17 cellular contexts compared by ENCODE assay signal in genomic region chr10:110436554-110437350, GRCh38.
"Had no signal": no experiment of that assay in that cellular context is flagged by ENCODE, and none has a peak within 500 bp of the region (broad histone marks: within the 10 kb centered on the region; RNA-seq: fewer than 3 reads in every experiment).

No MANE protein-coding gene starts in this region.

- H3K27me3 Mint-ChIP-seq: activated CD4-positive, alpha-beta T cell treated with anti-CD3 and anti-CD28 coated beads, Interleukin-2, amount 10 ng/mL, durations not matched to agents 24 days and 14 days; activated T-helper 17 cell treated with anti-CD3 and anti-CD28 coated beads, Interleukin-2, amount 50 U/mL, for 72 hours; naive thymus-derived CD4-positive, alpha-beta T cell had no signal

- DNase-seq: activated CD4-positive, alpha-beta T cell treated with anti-CD3 and anti-CD28 coated beads, Interleukin-2, amount 10 ng/mL, durations not matched to agents 24 days and 14 days; activated CD4-positive, CD25-positive, alpha-beta regulatory T cell; activated naive CD4-positive, alpha-beta T cell treated with anti-CD3 and anti-CD28 coated beads for 36 hours; activated T-cell treated with anti-CD3 and anti-CD28 coated beads for 4 hours; effector CD4-positive, alpha-beta T cell; gastrocnemius medialis; kidney glomerular epithelial cell; mesenchymal stem cell; naive thymus-derived CD4-positive, alpha-beta T cell; SK-N-SH; stimulated activated naive CD4-positive, alpha-beta T cell; T-helper 9 cell; thyroid gland had no signal

- FAIRE-seq: urothelium cell line had no signal

- H3K36me3 Mint-ChIP-seq: naive thymus-derived CD4-positive, alpha-beta T cell; neural progenitor cell had no signal

- H3K9me3 ChIP-seq: ascending aorta, gastrocnemius medialis, SK-N-SH, thyroid gland had no signal

- H3K4me3 Mint-ChIP-seq: activated CD4-positive, alpha-beta T cell treated with anti-CD3 and anti-CD28 coated beads, Interleukin-2, amount 10 ng/mL, durations not matched to agents 24 days and 14 days; activated naive CD4-positive, alpha-beta T cell treated with anti-CD3 and anti-CD28 coated beads for 36 hours; activated T-helper 17 cell treated with anti-CD3 and anti-CD28 coated beads, Interleukin-2, amount 50 U/mL, for 72 hours; naive thymus-derived CD4-positive, alpha-beta T cell; neural progenitor cell had no signal

- H3K9me3 Mint-ChIP-seq: activated CD4-positive, alpha-beta T cell treated with anti-CD3 and anti-CD28 coated beads, Interleukin-2, amount 10 ng/mL, durations not matched to agents 24 days and 14 days; activated naive CD4-positive, alpha-beta T cell treated with anti-CD3 and anti-CD28 coated beads for 36 hours; activated T-helper 17 cell treated with anti-CD3 and anti-CD28 coated beads, Interleukin-2, amount 50 U/mL, for 72 hours had no signal

- H3K36me3 ChIP-seq: ascending aorta, gastrocnemius medialis, neural progenitor cell, thyroid gland had no signal

- H3K27me3 ChIP-seq: ascending aorta, gastrocnemius medialis, neural progenitor cell, thyroid gland had no signal

- H3K27ac ChIP-seq: ascending aorta, gastrocnemius medialis, neural progenitor cell, thyroid gland had no signal

- H3K27ac Mint-ChIP-seq: activated CD4-positive, alpha-beta T cell treated with anti-CD3 and anti-CD28 coated beads, Interleukin-2, amount 10 ng/mL, durations not matched to agents 24 days and 14 days; activated naive CD4-positive, alpha-beta T cell treated with anti-CD3 and anti-CD28 coated beads for 36 hours; naive thymus-derived CD4-positive, alpha-beta T cell; neural progenitor cell had no signal

- H3K4me3 ChIP-seq: ascending aorta, gastrocnemius medialis, neural progenitor cell, thyroid gland had no signal

- H3K4me1 ChIP-seq: ascending aorta, gastrocnemius medialis, neural progenitor cell, thyroid gland had no signal
